ENCODE assay signal across 1 cellular context in genomic region chr5:151758430-151759241, GRCh38.
TF ChIP-seq lines count a peak whose summit lies in the region.

Gene ATOX1 (minus strand): TSS chr5:151758631. CDS start chr5:151758551, 80 bp downstream.

TF ChIP-seq in HepG2, 621 proteins besides CTCF, POLR2A, EP300 and RAD21 (continued from another document and continues in another):
- peak; percentile 82; the same call in 1 of the 2 replicates for TF ChIP-seq DZIP1 (CRISPR knock-in tag; IDR thresholded peaks at IDR 0.05)
- TF ChIP-seq HOXA7 (CRISPR knock-in tag; IDR thresholded peaks at IDR 0.05), result no peak
- TF ChIP-seq U2AF1 (optimal IDR thresholded peaks at IDR 0.05; ENCODE audit: low read depth, low read length), result peak; percentile 55
- TF ChIP-seq LCORL (IDR thresholded peaks at IDR 0.05), result no peak
- peak; percentile 72; the same call in 1 of the 2 replicates for TF ChIP-seq LCORL (CRISPR knock-in tag; IDR thresholded peaks at IDR 0.05)
- TF ChIP-seq ZBTB39 (CRISPR knock-in tag; IDR thresholded peaks at IDR 0.05), result no peak
- TF ChIP-seq TERF1 (CRISPR knock-in tag; IDR thresholded peaks at IDR 0.05), result no peak
- TF ChIP-seq ZBTB38 (CRISPR knock-in tag; IDR thresholded peaks at IDR 0.05), result peak; percentile 36; the same call in 1 of the 2 replicates
- no peak for TF ChIP-seq RARA (CRISPR knock-in tag; IDR thresholded peaks at IDR 0.05)
- TF ChIP-seq KMT2B (CRISPR knock-in tag; IDR thresholded peaks at IDR 0.05), result peak; percentile 81
- no peak for TF ChIP-seq ZNF234 (CRISPR knock-in tag; conservative IDR thresholded peaks at IDR 0.05)
- TF ChIP-seq MYC (CRISPR knock-in tag; IDR thresholded peaks at IDR 0.05; ENCODE audit: borderline replicate concordance), result peak; percentile 69; the same call in 1 of the 2 replicates
- no peak for TF ChIP-seq POLR2AphosphoS2 (IDR thresholded peaks at IDR 0.05; ENCODE audit: low read depth, low read length)
- TF ChIP-seq TFAP4 (IDR thresholded peaks at IDR 0.05; ENCODE audit: borderline replicate concordance, low read depth), result no peak
- TF ChIP-seq MEF2D (CRISPR knock-in tag; IDR thresholded peaks at IDR 0.05), result no peak
- TF ChIP-seq HNF4A (CRISPR knock-in tag; IDR thresholded peaks at IDR 0.05), result 0 out of 2 replicates have a peak, but pooled peaks have one; percentile 6
- 0 out of 2 replicates have a peak, but pooled peaks have one; percentile 72 for TF ChIP-seq ZBTB3 (CRISPR knock-in tag; IDR thresholded peaks at IDR 0.05; ENCODE audit: borderline replicate concordance, low read depth)
- TF ChIP-seq ZNF574 (CRISPR knock-in tag; IDR thresholded peaks at IDR 0.05), result peak; percentile 66
- TF ChIP-seq KLF6 (CRISPR knock-in tag; IDR thresholded peaks at IDR 0.05), result peak; percentile 53; the same call in 1 of the 2 replicates
- no peak; the same call in 1 of the 2 replicates for TF ChIP-seq MEIS1 (CRISPR knock-in tag; IDR thresholded peaks at IDR 0.05; ENCODE audit: borderline replicate concordance)
- no peak for TF ChIP-seq TSC22D2 (CRISPR knock-in tag; IDR thresholded peaks at IDR 0.05; ENCODE audit: borderline replicate concordance)
- no peak for TF ChIP-seq HNRNPK (IDR thresholded peaks at IDR 0.05; ENCODE audit: low read depth, low read length, poor library complexity, severe bottlenecking)
- peak; percentile 17; the same call in 1 of the 2 replicates for TF ChIP-seq ZKSCAN8 (CRISPR knock-in tag; IDR thresholded peaks at IDR 0.05; ENCODE audit: borderline replicate concordance)
- peak; percentile 89 for TF ChIP-seq ZNF501 (CRISPR knock-in tag; IDR thresholded peaks at IDR 0.05)
- no peak; the same call in 1 of the 2 replicates for TF ChIP-seq SPEN (CRISPR knock-in tag; IDR thresholded peaks at IDR 0.05; ENCODE audit: low read depth)
- TF ChIP-seq ZNF142 (CRISPR knock-in tag; IDR thresholded peaks at IDR 0.05), result no peak
- TF ChIP-seq KLF16 (CRISPR knock-in tag; IDR thresholded peaks at IDR 0.05), result 0 out of 4 replicates have a peak, but pooled peaks of 1 of the 2 experiments have one; percentile 57
- TF ChIP-seq GTF3A (CRISPR knock-in tag; conservative IDR thresholded peaks at IDR 0.05), result 0 out of 2 replicates have a peak, but pooled peaks have one; percentile 41
- no peak for TF ChIP-seq U2AF2 (IDR thresholded peaks at IDR 0.05; ENCODE audit: low read depth, low read length)
- peak; percentile 28 for TF ChIP-seq SRSF1 (optimal IDR thresholded peaks at IDR 0.05; ENCODE audit: low read depth, low read length)
- no peak for TF ChIP-seq MZF1 (CRISPR knock-in tag; IDR thresholded peaks at IDR 0.05; ENCODE audit: borderline replicate concordance)
- TF ChIP-seq CHD4 (IDR thresholded peaks at IDR 0.05; ENCODE audit: borderline replicate concordance, low read length), result peak; percentile 43; the same call in 1 of the 2 replicates
- peak; percentile 36 for TF ChIP-seq TAF15 (IDR thresholded peaks at IDR 0.05; ENCODE audit: low read depth, low read length, poor library complexity, severe bottlenecking)
- peak; percentile 40; the same call in 1 of the 2 replicates for TF ChIP-seq ZIK1 (CRISPR knock-in tag; IDR thresholded peaks at IDR 0.05; ENCODE audit: borderline replicate concordance, low read depth)
- TF ChIP-seq ZFP90 (CRISPR knock-in tag; IDR thresholded peaks at IDR 0.05; ENCODE audit: borderline replicate concordance), result peak; percentile 17; the same call in 1 of the 2 replicates
- TF ChIP-seq SP2 (CRISPR knock-in tag; IDR thresholded peaks at IDR 0.05), result 0 out of 2 replicates have a peak, but pooled peaks have one; percentile 38
- no peak for TF ChIP-seq ATAD3A (CRISPR knock-in tag; IDR thresholded peaks at IDR 0.05)
- no peak for TF ChIP-seq SRF (IDR thresholded peaks at IDR 0.05; ENCODE audit: low read depth, low read length)
- TF ChIP-seq ZNF580 (CRISPR knock-in tag; IDR thresholded peaks at IDR 0.05; ENCODE audit: borderline replicate concordance, low read depth), result peak; percentile 88; the same call in 1 of the 2 replicates
- TF ChIP-seq ZMYM4 (CRISPR knock-in tag; IDR thresholded peaks at IDR 0.05), result peak; percentile 76; the same call in 1 of the 2 replicates
- no peak for TF ChIP-seq LBX2 (CRISPR knock-in tag; IDR thresholded peaks at IDR 0.05; ENCODE audit: borderline replicate concordance)
- no peak for TF ChIP-seq ZNF281 (CRISPR knock-in tag; IDR thresholded peaks at IDR 0.05; ENCODE audit: borderline replicate concordance)
